In genomic region chr6:23523771-23524170, GRCh38 we compare ENCODE assay signal across 28 cellular contexts.
"Had no signal": no experiment of that assay in that cellular context is flagged by ENCODE, and none has a peak within 500 bp of the region (broad histone marks: within the 10 kb centered on the region; RNA-seq: fewer than 3 reads in every experiment).

No MANE protein-coding gene starts in this region.

- DNase-seq: activated CD4-positive, alpha-beta T cell treated with anti-CD3 and anti-CD28 coated beads for 48 hours; activated CD4-positive, alpha-beta T cell treated with anti-CD3 and anti-CD28 coated beads, Interleukin-2, amount 50 U/mL, for 48 hours; activated CD8-positive, alpha-beta memory T cell treated with anti-CD3 and anti-CD28 coated beads for 24 hours; activated effector memory CD4-positive, alpha-beta T cell treated with anti-CD3 and anti-CD28 coated beads, Interleukin-2, amount 50 U/mL, for 16 hours; activated naive CD4-positive, alpha-beta T cell treated with anti-CD3 and anti-CD28 coated beads for 36 hours; activated naive CD8-positive, alpha-beta T cell treated with anti-CD3 and anti-CD28 coated beads for 36 hours; activated T-cell treated with anti-CD3 and anti-CD28 coated beads, Interleukin-2, amount 50 U/mL, for 1 hour; aorta; brain microvascular endothelial cell; foreskin fibroblast; heart left ventricle; kidney glomerular epithelial cell; lower lobe of right lung; mesenchymal stem cell; naive thymus-derived CD8-positive, alpha-beta T cell; stimulated activated CD4-positive, alpha-beta T cell treated with anti-CD3 and anti-CD28 coated beads, Interleukin-4, amount 100 ng/mL, for 24 hours; upper lobe of left lung had no signal

- H3K4me1 ChIP-seq: adrenal gland, heart left ventricle, lower lobe of right lung, upper lobe of left lung, vagina had no signal

- H3K4me3 ChIP-seq: adrenal gland, heart left ventricle, lower lobe of right lung, skin epidermis, upper lobe of left lung, vagina had no signal

- H3K4me3 Mint-ChIP-seq: activated naive CD4-positive, alpha-beta T cell treated with anti-CD3 and anti-CD28 coated beads for 36 hours; activated naive CD8-positive, alpha-beta T cell treated with anti-CD3 and anti-CD28 coated beads for 36 hours; activated T-helper 1 cell treated with anti-CD3 and anti-CD28 coated beads, Interleukin-12 subunit alpha, Interleukin-12 subunit beta, Interleukin-2, Interleukin-4 antibody, amounts not matched to agents 30 ng/mL and 10 ng/mL and 1 ng/mL, durations not matched to agents 14 hours and 24 hours and 36 hours; naive thymus-derived CD8-positive, alpha-beta T cell; stimulated activated effector memory CD8-positive, alpha-beta T cell treated with anti-CD3 and anti-CD28 coated beads, Interleukin-12 subunit alpha, Interleukin-12 subunit beta, amount 100 ng/mL, for 72 hours; stimulated activated naive CD8-positive, alpha-beta T cell treated with anti-CD3 and anti-CD28 coated beads, Interleukin-15, Interleukin-2, amounts not matched to agents 100 ng/mL and 50 ng/mL, for 24 hours had no signal

- ATAC-seq: activated CD4-positive, CD25-positive, alpha-beta regulatory T cell treated with anti-CD3 and anti-CD28 coated beads, Interleukin-2, amount 50 U/mL, for 24 hours; esophagus mucosa; heart left ventricle; left lobe of liver; lower lobe of right lung; naive thymus-derived CD8-positive, alpha-beta T cell; sciatic nerve; stimulated activated effector memory CD8-positive, alpha-beta T cell treated with anti-CD3 and anti-CD28 coated beads, Interleukin-12 subunit alpha, Interleukin-12 subunit beta, amount 100 ng/mL, for 72 hours had no signal

- H3K27me3 Mint-ChIP-seq: activated naive CD8-positive, alpha-beta T cell treated with anti-CD3 and anti-CD28 coated beads for 36 hours; naive thymus-derived CD8-positive, alpha-beta T cell; stimulated activated naive CD8-positive, alpha-beta T cell treated with anti-CD3 and anti-CD28 coated beads, Interleukin-15, Interleukin-2, amounts not matched to agents 100 ng/mL and 50 ng/mL, for 24 hours had no signal

- H3K36me3 Mint-ChIP-seq: activated naive CD8-positive, alpha-beta T cell treated with anti-CD3 and anti-CD28 coated beads for 36 hours; naive thymus-derived CD8-positive, alpha-beta T cell; stimulated activated effector memory CD8-positive, alpha-beta T cell treated with anti-CD3 and anti-CD28 coated beads, Interleukin-12 subunit alpha, Interleukin-12 subunit beta, amount 100 ng/mL, for 72 hours had no signal

- H3K27me3 ChIP-seq: adrenal gland, brain microvascular endothelial cell, heart left ventricle, upper lobe of left lung, vagina had no signal

- H3K4me1 Mint-ChIP-seq: activated naive CD8-positive, alpha-beta T cell treated with anti-CD3 and anti-CD28 coated beads for 36 hours; naive thymus-derived CD8-positive, alpha-beta T cell; stimulated activated effector memory CD8-positive, alpha-beta T cell treated with anti-CD3 and anti-CD28 coated beads, Interleukin-12 subunit alpha, Interleukin-12 subunit beta, amount 100 ng/mL, for 72 hours had no signal

- H3K27ac Mint-ChIP-seq: activated naive CD4-positive, alpha-beta T cell treated with anti-CD3 and anti-CD28 coated beads for 36 hours; activated naive CD8-positive, alpha-beta T cell treated with anti-CD3 and anti-CD28 coated beads for 36 hours; activated T-helper 1 cell treated with anti-CD3 and anti-CD28 coated beads, Interleukin-12 subunit alpha, Interleukin-12 subunit beta, Interleukin-2, Interleukin-4 antibody, amounts not matched to agents 30 ng/mL and 10 ng/mL and 1 ng/mL, durations not matched to agents 14 hours and 24 hours and 36 hours; naive thymus-derived CD8-positive, alpha-beta T cell; stimulated activated effector memory CD8-positive, alpha-beta T cell treated with anti-CD3 and anti-CD28 coated beads, Interleukin-12 subunit alpha, Interleukin-12 subunit beta, amount 100 ng/mL, for 72 hours; stimulated activated naive CD8-positive, alpha-beta T cell treated with anti-CD3 and anti-CD28 coated beads, Interleukin-15, Interleukin-2, amounts not matched to agents 100 ng/mL and 50 ng/mL, for 24 hours had no signal

- H3K27ac ChIP-seq: adrenal gland, brain microvascular endothelial cell, heart left ventricle, lower lobe of right lung, skin epidermis, upper lobe of left lung, vagina, VCaP had no signal

- H3K36me3 ChIP-seq: adrenal gland, brain microvascular endothelial cell, heart left ventricle, lower lobe of right lung, upper lobe of left lung, vagina had no signal

- H3K9me3 Mint-ChIP-seq: activated naive CD4-positive, alpha-beta T cell treated with anti-CD3 and anti-CD28 coated beads for 36 hours; activated naive CD8-positive, alpha-beta T cell treated with anti-CD3 and anti-CD28 coated beads for 36 hours; stimulated activated naive CD8-positive, alpha-beta T cell treated with anti-CD3 and anti-CD28 coated beads, Interleukin-15, Interleukin-2, amounts not matched to agents 100 ng/mL and 50 ng/mL, for 24 hours had no signal

- H3K9me3 ChIP-seq: adrenal gland, heart left ventricle, lower lobe of right lung, upper lobe of left lung, vagina had no signal
